Comparison of ENCODE assay signal across 20 cellular contexts in the genomic region with DNA sequence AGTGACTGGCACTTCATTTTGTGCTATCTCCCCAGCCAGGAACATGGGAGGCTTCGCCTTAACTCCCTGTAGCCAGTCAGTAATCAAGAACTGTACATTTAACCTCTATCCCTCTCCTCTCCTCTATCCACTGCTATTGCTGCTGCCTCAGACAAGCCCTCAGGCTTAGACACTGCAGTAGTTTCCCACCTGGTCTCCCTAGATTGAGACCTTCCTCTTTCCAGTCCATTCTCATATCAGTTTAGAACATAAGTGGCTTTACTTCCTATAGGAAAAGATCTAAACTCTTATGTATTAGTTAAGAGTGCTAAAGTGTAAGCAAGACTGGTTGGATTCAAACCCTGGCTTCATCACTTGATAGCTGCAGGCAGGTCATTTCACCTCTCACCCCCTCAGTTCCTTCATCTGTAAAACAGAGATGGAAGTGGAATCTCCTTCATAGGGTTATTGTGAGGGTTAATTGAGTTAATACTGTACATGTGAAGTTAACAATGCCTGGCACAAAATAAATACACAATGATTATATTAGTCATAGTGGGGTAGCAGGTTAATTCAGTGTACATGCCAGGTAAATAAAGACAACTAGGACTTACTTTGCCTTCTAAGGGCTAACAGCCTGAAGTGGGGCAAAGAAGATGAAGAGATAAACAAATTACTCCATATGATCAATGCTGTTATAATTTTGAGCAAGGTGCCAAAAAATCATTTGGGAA.
"Had no signal": no experiment of that assay in that cellular context is flagged by ENCODE, and none has a peak within 500 bp of the region (broad histone marks: within the 10 kb centered on the region; RNA-seq: fewer than 3 reads in every experiment).

No MANE protein-coding gene starts in this region.

- H3K9me3 Mint-ChIP-seq: activated T-cell treated with anti-CD3 and anti-CD28 coated beads, Interleukin-2, amount 50 U/mL, for 4 hours; dendritic cell treated with granulocyte-macrophage colony-stimulating factor and Interleukin-4, amounts not matched to agents 40 ng/mL and 50 ng/mL, for 4 days; neural crest cell; stimulated activated naive CD8-positive, alpha-beta T cell treated with anti-CD3 and anti-CD28 coated beads, Interleukin-15, Interleukin-2, amounts not matched to agents 100 ng/mL and 50 ng/mL, for 24 hours had no signal

- H3K4me2 ChIP-seq: smooth muscle cell had no signal

- H3K9me3 ChIP-seq: gastroesophageal sphincter, psoas muscle, right lobe of liver, upper lobe of right lung had no signal

- FAIRE-seq: astrocyte, bronchial epithelial cell had no signal

- H3K4me3 ChIP-seq: gastroesophageal sphincter, lung, psoas muscle, right lobe of liver, smooth muscle cell, upper lobe of right lung had no signal

- H3K27me3 Mint-ChIP-seq: activated CD8-positive, alpha-beta T cell treated with anti-CD3 and anti-CD28 coated beads for 36 hours; dendritic cell treated with granulocyte-macrophage colony-stimulating factor and Interleukin-4, amounts not matched to agents 40 ng/mL and 50 ng/mL, for 4 days; stimulated activated naive CD8-positive, alpha-beta T cell treated with anti-CD3 and anti-CD28 coated beads, Interleukin-15, Interleukin-2, amounts not matched to agents 100 ng/mL and 50 ng/mL, for 24 hours had no signal

- H3K4me1 Mint-ChIP-seq: neural crest cell had no signal

- DNase-seq: activated CD4-positive, alpha-beta T cell treated with anti-CD3 and anti-CD28 coated beads for 4 hours; activated CD8-positive, alpha-beta T cell treated with anti-CD3 and anti-CD28 coated beads for 36 hours; activated effector memory CD4-positive, alpha-beta T cell treated with Interleukin-2 at 50 U/mL for 16 hours; activated naive CD4-positive, alpha-beta T cell treated with anti-CD3 and anti-CD28 coated beads, Interleukin-2, amount 50 U/mL, for 16 hours; activated T-cell treated with anti-CD3 and anti-CD28 coated beads, Interleukin-2, amount 50 U/mL, for 4 hours; effector memory CD4-positive, alpha-beta T cell; islet precursor cell; midbrain; psoas muscle; right lobe of liver; T-helper 9 cell; upper lobe of right lung had no signal

- H3K36me3 ChIP-seq: upper lobe of right lung had no signal

- ATAC-seq: activated CD8-positive, alpha-beta T cell treated with anti-CD3 and anti-CD28 coated beads for 36 hours; activated T-cell treated with anti-CD3 and anti-CD28 coated beads, Interleukin-2, amount 50 U/mL, for 4 hours; gastroesophageal sphincter; psoas muscle; right lobe of liver; upper lobe of right lung had no signal

- H3K27me3 ChIP-seq: gastroesophageal sphincter, right lobe of liver, upper lobe of right lung had no signal

- H3K4me3 Mint-ChIP-seq: activated CD8-positive, alpha-beta T cell treated with anti-CD3 and anti-CD28 coated beads for 36 hours; activated T-cell treated with anti-CD3 and anti-CD28 coated beads, Interleukin-2, amount 50 U/mL, for 4 hours; dendritic cell treated with granulocyte-macrophage colony-stimulating factor and Interleukin-4, amounts not matched to agents 40 ng/mL and 50 ng/mL, for 4 days; neural crest cell; stimulated activated naive CD8-positive, alpha-beta T cell treated with anti-CD3 and anti-CD28 coated beads, Interleukin-15, Interleukin-2, amounts not matched to agents 100 ng/mL and 50 ng/mL, for 24 hours had no signal

- H3K27ac Mint-ChIP-seq: activated CD8-positive, alpha-beta T cell treated with anti-CD3 and anti-CD28 coated beads for 36 hours; dendritic cell treated with granulocyte-macrophage colony-stimulating factor and Interleukin-4, amounts not matched to agents 40 ng/mL and 50 ng/mL, for 4 days; stimulated activated naive CD8-positive, alpha-beta T cell treated with anti-CD3 and anti-CD28 coated beads, Interleukin-15, Interleukin-2, amounts not matched to agents 100 ng/mL and 50 ng/mL, for 24 hours had no signal

- H3K4me1 ChIP-seq: gastroesophageal sphincter, psoas muscle, right lobe of liver, upper lobe of right lung had no signal

- H3K27ac ChIP-seq: gastroesophageal sphincter, psoas muscle, right lobe of liver, upper lobe of right lung had no signal
